17 cellular contexts compared by ENCODE assay signal in the genomic region with DNA sequence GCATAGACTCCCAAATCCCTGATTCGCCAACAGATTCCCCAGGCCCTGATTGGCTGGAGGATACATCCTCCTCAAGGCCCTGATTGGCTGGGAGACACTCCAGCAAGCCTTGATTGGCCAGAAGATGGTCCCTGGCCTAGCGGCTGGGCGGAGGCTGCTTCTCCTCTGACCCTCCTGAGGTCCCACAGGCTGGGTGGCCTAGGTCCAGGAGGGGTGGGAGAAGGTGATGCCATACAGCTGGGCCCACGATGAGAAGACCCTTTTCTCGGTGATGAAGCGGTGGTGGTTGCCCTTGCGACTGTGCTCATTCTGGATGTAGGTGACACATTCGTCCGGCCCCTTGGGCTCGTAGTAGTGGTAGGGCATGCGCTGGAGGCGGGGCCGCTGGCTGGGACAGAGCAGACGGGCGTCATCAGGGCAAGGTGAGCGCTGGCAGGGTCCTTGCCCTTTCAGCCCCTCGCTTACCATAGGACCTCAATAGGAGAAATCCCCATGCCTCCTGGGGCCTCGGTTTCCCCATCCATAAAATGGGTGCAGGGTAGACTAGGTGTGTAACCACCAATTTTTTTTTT. TPM values are rescaled to one million over a fixed set of nuclear protein-coding genes. Genes with fewer than 3 reads are reported as not detected.
DNase-seq lines count a peak whose midpoint lies in the region; ATAC-seq and TF ChIP-seq lines count a peak whose summit lies in the region.
"Had no signal": no experiment of that assay in that cellular context is flagged by ENCODE, and none has a peak within 500 bp of the region (broad histone marks: within the 10 kb centered on the region; RNA-seq: fewer than 3 reads in every experiment).

No MANE protein-coding gene starts in this region.

- ATAC-seq in effector memory CD8-positive, alpha-beta T cell (replicated peaks): no peak
- ATAC-seq in stimulated activated effector memory CD8-positive, alpha-beta T cell treated with anti-CD3 and anti-CD28 coated beads, Interleukin-12 subunit alpha, Interleukin-12 subunit beta, amount 100 ng/mL, for 72 hours: no peak
- ATAC-seq in HG02798 (IDR thresholded peaks at IDR 0.05; ENCODE audit: poor library complexity, unreplicated experiment): no peak
- ATAC-seq in HG02588 (IDR thresholded peaks at IDR 0.05; ENCODE audit: unreplicated experiment): no peak
- ATAC-seq: activated T-cell treated with anti-CD3 and anti-CD28 coated beads, Interleukin-2, amount 50 U/mL, for 4 hours; left lung had no signal

- CTCF ChIA-PET in activated naive CD4-positive, alpha-beta T cell treated with anti-CD3 and anti-CD28 coated beads, Interleukin-2, amount 10 ng/mL, durations not matched to agents 7 days and 5 days (lab: Charles Lee): interaction anchor here (1.6 kb wide), 1 partner anchor 35 kb away, joined by 7 read pairs; no protein-coding TSS in a partner anchor

- peaks cover 6% of the 10 kb centered on the region for H3K36me3 Mint-ChIP-seq in activated naive CD4-positive, alpha-beta T cell treated with anti-CD3 and anti-CD28 coated beads, Interleukin-2, amount 50 U/mL, for 24 hours
- peaks cover 47% of the 10 kb centered on the region for H3K36me3 Mint-ChIP-seq in activated naive CD4-positive, alpha-beta T cell treated with anti-CD3 and anti-CD28 coated beads, Interleukin-2, amount 10 ng/mL, durations not matched to agents 7 days and 5 days
- H3K36me3 Mint-ChIP-seq in effector memory CD8-positive, alpha-beta T cell (ENCODE audit: insufficient read depth): peaks cover 57% of the 10 kb centered on the region
- peaks cover 90% of the 10 kb centered on the region for H3K36me3 Mint-ChIP-seq in stimulated activated effector memory CD8-positive, alpha-beta T cell treated with anti-CD3 and anti-CD28 coated beads, Interleukin-12 subunit alpha, Interleukin-12 subunit beta, amount 100 ng/mL, for 72 hours
- H3K36me3 Mint-ChIP-seq in progenitor cell of endocrine pancreas (ENCODE audit: insufficient read depth): peaks cover 10% of the 10 kb centered on the region

- H3K27ac Mint-ChIP-seq in activated naive CD4-positive, alpha-beta T cell treated with anti-CD3 and anti-CD28 coated beads, Interleukin-2, amount 50 U/mL, for 24 hours: peak overlapping the region; percentile 23
- H3K27ac Mint-ChIP-seq in activated naive CD4-positive, alpha-beta T cell treated with anti-CD3 and anti-CD28 coated beads, Interleukin-2, amount 10 ng/mL, durations not matched to agents 7 days and 5 days: no peak overlapping the region
- peak overlapping the region; percentile 46 to 52 for H3K27ac Mint-ChIP-seq in effector memory CD8-positive, alpha-beta T cell
- H3K27ac Mint-ChIP-seq in stimulated activated effector memory CD8-positive, alpha-beta T cell treated with anti-CD3 and anti-CD28 coated beads, Interleukin-12 subunit alpha, Interleukin-12 subunit beta, amount 100 ng/mL, for 72 hours: peak overlapping the region; percentile 81
- no peak overlapping the region for H3K27ac Mint-ChIP-seq in progenitor cell of endocrine pancreas
- H3K27ac Mint-ChIP-seq: HFFc6 had no signal

- DNase-seq in activated naive CD4-positive, alpha-beta T cell treated with anti-CD3 and anti-CD28 coated beads, Interleukin-2, amount 10 ng/mL, durations not matched to agents 7 days and 5 days: no peak
- DNase-seq in NCI-H69 (lab: John Stamatoyannopoulos, UW) (peak; percentile 28), progenitor cell of endocrine pancreas (ENCODE audit: low spot score, unreplicated experiment) (no peak)
- DNase-seq in effector memory CD8-positive, alpha-beta T cell: no peak
- DNase-seq in stimulated activated effector memory CD8-positive, alpha-beta T cell treated with anti-CD3 and anti-CD28 coated beads, Interleukin-12 subunit alpha, Interleukin-12 subunit beta, amount 100 ng/mL, for 72 hours (ENCODE audit: low spot score in 2 of 2): no peak
- DNase-seq: activated CD4-positive, alpha-beta T cell treated with anti-CD3 and anti-CD28 coated beads for 4 hours; activated T-cell treated with anti-CD3 and anti-CD28 coated beads, Interleukin-2, amount 50 U/mL, for 4 hours; cortex of kidney; HFFc6; hippocampal formation; naive B cell; NCI-H1694 treated with DMSO at 0.1 percent for 48 hours; stimulated activated CD4-positive, alpha-beta T cell treated with anti-CD3 and anti-CD28 coated beads, Interleukin-4, amount 100 ng/mL, for 24 hours had no signal

- H3K4me3 Mint-ChIP-seq in activated naive CD4-positive, alpha-beta T cell treated with anti-CD3 and anti-CD28 coated beads, Interleukin-2, amount 50 U/mL, for 24 hours: no peak overlapping the region
- H3K4me3 Mint-ChIP-seq in activated naive CD4-positive, alpha-beta T cell treated with anti-CD3 and anti-CD28 coated beads, Interleukin-2, amount 10 ng/mL, durations not matched to agents 7 days and 5 days: no peak overlapping the region
- no peak overlapping the region for H3K4me3 Mint-ChIP-seq in effector memory CD8-positive, alpha-beta T cell
- no peak overlapping the region for H3K4me3 Mint-ChIP-seq in stimulated activated effector memory CD8-positive, alpha-beta T cell treated with anti-CD3 and anti-CD28 coated beads, Interleukin-12 subunit alpha, Interleukin-12 subunit beta, amount 100 ng/mL, for 72 hours
- H3K4me3 Mint-ChIP-seq in progenitor cell of endocrine pancreas (ENCODE audit: low read depth): no peak overlapping the region
- H3K4me3 Mint-ChIP-seq: activated T-cell treated with anti-CD3 and anti-CD28 coated beads, Interleukin-2, amount 50 U/mL, for 4 hours; HFFc6; naive B cell had no signal

- no peaks in the 10 kb centered on the region for H3K27me3 Mint-ChIP-seq in activated naive CD4-positive, alpha-beta T cell treated with anti-CD3 and anti-CD28 coated beads, Interleukin-2, amount 50 U/mL, for 24 hours
- no peaks in the 10 kb centered on the region for H3K27me3 Mint-ChIP-seq in activated naive CD4-positive, alpha-beta T cell treated with anti-CD3 and anti-CD28 coated beads, Interleukin-2, amount 10 ng/mL, durations not matched to agents 7 days and 5 days
- H3K27me3 Mint-ChIP-seq in effector memory CD8-positive, alpha-beta T cell: no peaks in the 10 kb centered on the region
- no peaks in the 10 kb centered on the region for H3K27me3 Mint-ChIP-seq in progenitor cell of endocrine pancreas
- H3K27me3 Mint-ChIP-seq: naive B cell had no signal

- no peak for TF ChIP-seq CTCF in progenitor cell of endocrine pancreas (IDR thresholded peaks at IDR 0.05; ENCODE audit: unreplicated experiment)

- peaks cover 5% of the 10 kb centered on the region for H3K4me1 Mint-ChIP-seq in activated naive CD4-positive, alpha-beta T cell treated with anti-CD3 and anti-CD28 coated beads, Interleukin-2, amount 50 U/mL, for 24 hours
- peaks cover 13% of the 10 kb centered on the region for H3K4me1 Mint-ChIP-seq in activated naive CD4-positive, alpha-beta T cell treated with anti-CD3 and anti-CD28 coated beads, Interleukin-2, amount 10 ng/mL, durations not matched to agents 7 days and 5 days
- peaks cover 23 to 26% of the 10 kb centered on the region in 2 donors for H3K4me1 Mint-ChIP-seq in effector memory CD8-positive, alpha-beta T cell (ENCODE audit: low read depth in 2 of 2)
- H3K4me1 Mint-ChIP-seq in stimulated activated effector memory CD8-positive, alpha-beta T cell treated with anti-CD3 and anti-CD28 coated beads, Interleukin-12 subunit alpha, Interleukin-12 subunit beta, amount 100 ng/mL, for 72 hours: peaks cover 47% of the 10 kb centered on the region
- peaks cover 1% of the 10 kb centered on the region for H3K4me1 Mint-ChIP-seq in progenitor cell of endocrine pancreas (ENCODE audit: low read depth)

- H3K9me3 Mint-ChIP-seq in activated naive CD4-positive, alpha-beta T cell treated with anti-CD3 and anti-CD28 coated beads, Interleukin-2, amount 50 U/mL, for 24 hours: no peaks in the 10 kb centered on the region
- H3K9me3 Mint-ChIP-seq in activated naive CD4-positive, alpha-beta T cell treated with anti-CD3 and anti-CD28 coated beads, Interleukin-2, amount 10 ng/mL, durations not matched to agents 7 days and 5 days: no peaks in the 10 kb centered on the region
- no peaks in the 10 kb centered on the region for H3K9me3 Mint-ChIP-seq in effector memory CD8-positive, alpha-beta T cell
- H3K9me3 Mint-ChIP-seq in stimulated activated effector memory CD8-positive, alpha-beta T cell treated with anti-CD3 and anti-CD28 coated beads, Interleukin-12 subunit alpha, Interleukin-12 subunit beta, amount 100 ng/mL, for 72 hours: no peaks in the 10 kb centered on the region
- no peaks in the 10 kb centered on the region for H3K9me3 Mint-ChIP-seq in progenitor cell of endocrine pancreas (ENCODE audit: low read depth)
- H3K9me3 Mint-ChIP-seq: activated T-cell treated with anti-CD3 and anti-CD28 coated beads, Interleukin-2, amount 50 U/mL, for 4 hours; HFFc6; naive B cell had no signal

RNA-seq across cellular contexts. Expression of gene AK1, which starts 9.0 kb away (rescaled TPM):
- 46.2 and 46.5 TPM in 2 replicates for total RNA-seq in progenitor cell of endocrine pancreas

RNA-seq across cellular contexts. Expression of gene ST6GALNAC6, which starts 12.9 kb away (rescaled TPM):
- 31.1 and 36.7 TPM in 2 replicates for total RNA-seq in progenitor cell of endocrine pancreas

RNA-seq across cellular contexts. Expression of gene ST6GALNAC4, which starts 30.4 kb away (rescaled TPM):
- 7.0 and 7.7 TPM in 2 replicates for total RNA-seq in progenitor cell of endocrine pancreas

RNA-seq across cellular contexts. Expression of gene ENG, which starts 32.0 kb away (rescaled TPM):
- total RNA-seq in progenitor cell of endocrine pancreas: 0.64 and 0.91 TPM in 2 replicates

RNA-seq across cellular contexts. Expression of gene PIP5KL1, which starts 44.1 kb away (rescaled TPM):
- total RNA-seq in progenitor cell of endocrine pancreas: 3.4 and 3.6 TPM in 2 replicates

Comparison
In these comparisons a context has a peak if more than half of its experiments do, and no peak if none do; other contexts are left out.
1. H3K27ac Mint-ChIP-seq: peak in activated naive CD4-positive, alpha-beta T cell treated with anti-CD3 and anti-CD28 coated beads, Interleukin-2, amount 50 U/mL, for 24 hours (single experiment), effector memory CD8-positive, alpha-beta T cell (2 of 2) and stimulated activated effector memory CD8-positive, alpha-beta T cell treated with anti-CD3 and anti-CD28 coated beads, Interleukin-12 subunit alpha, Interleukin-12 subunit beta, amount 100 ng/mL, for 72 hours (single experiment); none in activated naive CD4-positive, alpha-beta T cell treated with anti-CD3 and anti-CD28 coated beads, Interleukin-2, amount 10 ng/mL, durations not matched to agents 7 days and 5 days (single experiment) and progenitor cell of endocrine pancreas (single experiment).